ENCODE assay signal across 16 cellular contexts in the genomic region with DNA sequence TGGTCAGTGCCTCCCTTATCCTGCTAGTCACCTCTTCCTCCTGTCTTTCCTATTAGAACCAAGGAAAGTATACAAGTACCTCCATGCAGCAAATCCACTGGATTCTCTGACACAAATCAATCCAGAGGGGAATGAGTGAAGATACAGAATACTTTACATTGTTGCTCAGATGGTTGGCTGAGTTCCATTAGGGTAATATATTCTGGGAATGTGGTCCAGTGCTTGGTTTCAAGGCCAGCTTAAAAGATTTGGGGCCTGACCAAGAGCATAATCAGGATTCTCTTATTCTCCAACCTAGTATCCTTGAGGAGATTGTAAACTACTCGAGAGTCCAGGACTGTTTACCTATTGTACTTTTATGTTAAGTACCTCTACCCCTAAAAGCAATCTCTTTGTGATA. TPM values are rescaled to one million over a fixed set of nuclear protein-coding genes. Genes with fewer than 3 reads are reported as not detected.
DNase-seq lines count a peak whose midpoint lies in the region; ATAC-seq and TF ChIP-seq lines count a peak whose summit lies in the region.
"Had no signal": no experiment of that assay in that cellular context is flagged by ENCODE, and none has a peak within 500 bp of the region (broad histone marks: within the 10 kb centered on the region; RNA-seq: fewer than 3 reads in every experiment).

No MANE protein-coding gene starts in this region.

- no peak overlapping the region for H3K4me3 ChIP-seq in left lung
- no peak overlapping the region for H3K4me3 ChIP-seq in transverse colon

- H3K9me3 ChIP-seq in left lung: no peaks in the 10 kb centered on the region
- H3K9me3 ChIP-seq in transverse colon: no peaks in the 10 kb centered on the region

- no peaks in the 10 kb centered on the region for H3K36me3 ChIP-seq in left lung
- H3K36me3 ChIP-seq in transverse colon: no peaks in the 10 kb centered on the region

- H3K36me3 Mint-ChIP-seq in activated T-helper 17 cell treated with anti-CD3 and anti-CD28 coated beads, Interleukin-2, amount 50 U/mL, for 72 hours (ENCODE audit: low read depth): no peaks in the 10 kb centered on the region
- H3K36me3 Mint-ChIP-seq: CD4-positive, CD25-positive, alpha-beta regulatory T cell; immature natural killer cell; mesothelial cell of epicardium; T-cell had no signal

- H3K4me3 Mint-ChIP-seq in activated T-helper 17 cell treated with anti-CD3 and anti-CD28 coated beads, Interleukin-2, amount 50 U/mL, for 72 hours: no peak overlapping the region
- H3K4me3 Mint-ChIP-seq: activated CD8-positive, alpha-beta T cell treated with anti-CD3 and anti-CD28 coated beads, Interleukin-2, amount 10 ng/mL, durations not matched to agents 7 days and 5 days; CD4-positive, CD25-positive, alpha-beta regulatory T cell; immature natural killer cell; mesothelial cell of epicardium; T-cell had no signal

- no peak for TF ChIP-seq POLR2A in transverse colon (IDR thresholded peaks at IDR 0.05)

- in situ Hi-C loops in transverse colon (cut with MboI; ENCODE audit: low pct_ligation_motif_present in 1 of 4, low pct_unique_long_range_greater_than_20kb in 1 of 4, low sequenced_read_pairs in 3 of 4): no loop called here

- H3K27ac ChIP-seq in left lung (peak overlapping the region; percentile 13 to 36), transverse colon (peak overlapping the region; percentile 60 to 71 (median 63))

- no peak for TF ChIP-seq EP300 in transverse colon (IDR thresholded peaks at IDR 0.05; ENCODE audit: low read depth)

- H3K9me3 Mint-ChIP-seq in activated T-helper 17 cell treated with anti-CD3 and anti-CD28 coated beads, Interleukin-2, amount 50 U/mL, for 72 hours: no peaks in the 10 kb centered on the region
- H3K9me3 Mint-ChIP-seq: CD4-positive, CD25-positive, alpha-beta regulatory T cell; immature natural killer cell; T-cell had no signal

- WGBS in transverse colon (ENCODE audit: low coverage in 1 of 2), 2 donors: 14 to 33% methylated on average over 1 of the region's 1 CpG

- no peaks in the 10 kb centered on the region for H3K4me1 Mint-ChIP-seq in activated T-helper 17 cell treated with anti-CD3 and anti-CD28 coated beads, Interleukin-2, amount 50 U/mL, for 72 hours
- H3K4me1 Mint-ChIP-seq: immature natural killer cell had no signal

- TF ChIP-seq CTCF in left lung (IDR thresholded peaks at IDR 0.05): no peak
- no peak for TF ChIP-seq CTCF in transverse colon (IDR thresholded peaks at IDR 0.05)

- H3K27me3 ChIP-seq in left lung: no peaks in the 10 kb centered on the region
- H3K27me3 ChIP-seq in transverse colon: no peaks in the 10 kb centered on the region

- DNase-seq in NCI-H2029 treated with DMSO at 0.1 percent for 48 hours (lab: John Stamatoyannopoulos, UW) (peak; percentile 81), NCI-H2029 (lab: John Stamatoyannopoulos, UW) (no peak), left lung (no peak), transverse colon (no peak), AML-193 (lab: John Stamatoyannopoulos, UW) (no peak), middle frontal gyrus (ENCODE audit: extremely low spot score, low spot score) (no peak)
- DNase-seq: 8988T; activated CD8-positive, alpha-beta T cell treated with anti-CD3 and anti-CD28 coated beads, Interleukin-2, amount 10 ng/mL, durations not matched to agents 7 days and 5 days; CD4-positive, CD25-positive, alpha-beta regulatory T cell; immature natural killer cell; NCI-H748 treated with DMSO at 0.1 percent for 48 hours; stimulated activated CD4-positive, alpha-beta T cell treated with anti-CD3 and anti-CD28 coated beads, Interleukin-4, amount 100 ng/mL, for 1 hour; T-cell had no signal

- no peaks in the 10 kb centered on the region for H3K27me3 Mint-ChIP-seq in activated T-helper 17 cell treated with anti-CD3 and anti-CD28 coated beads, Interleukin-2, amount 50 U/mL, for 72 hours
- H3K27me3 Mint-ChIP-seq: CD4-positive, CD25-positive, alpha-beta regulatory T cell; T-cell had no signal

- ATAC-seq in SK-N-SH treated with all-trans-retinoic acid at 6 μM for 48 hours: peak; percentile 40
- peak; percentile 42 for ATAC-seq in left lung
- no peak for ATAC-seq in activated T-helper 17 cell treated with anti-CD3 and anti-CD28 coated beads, Interleukin-2, amount 50 U/mL, for 72 hours (replicated peaks)
- ATAC-seq: activated CD8-positive, alpha-beta T cell treated with anti-CD3 and anti-CD28 coated beads, Interleukin-2, amount 10 ng/mL, durations not matched to agents 7 days and 5 days; T-cell had no signal

- H3K4me1 ChIP-seq in left lung: peaks cover 14 to 26% of the 10 kb centered on the region in 2 donors
- peaks cover 0 to 49% (median 19%) of the 10 kb centered on the region in 4 donors for H3K4me1 ChIP-seq in transverse colon

- intact Hi-C loops in left lung (cut with DNase I) (no loop called here), transverse colon (cut with DNase I; ENCODE audit: low total_unique reads) (no loop called here)

- H3K27ac Mint-ChIP-seq in activated T-helper 17 cell treated with anti-CD3 and anti-CD28 coated beads, Interleukin-2, amount 50 U/mL, for 72 hours: no peak overlapping the region
- H3K27ac Mint-ChIP-seq: activated CD8-positive, alpha-beta T cell treated with anti-CD3 and anti-CD28 coated beads, Interleukin-2, amount 10 ng/mL, durations not matched to agents 7 days and 5 days; CD4-positive, CD25-positive, alpha-beta regulatory T cell; T-cell had no signal

TF ChIP-seq in SK-N-SH treated with all-trans-retinoic acid at 6 μM for 48 hours, 23 proteins besides CTCF, POLR2A, EP300 and RAD21:
- TF ChIP-seq, protein P1, sequence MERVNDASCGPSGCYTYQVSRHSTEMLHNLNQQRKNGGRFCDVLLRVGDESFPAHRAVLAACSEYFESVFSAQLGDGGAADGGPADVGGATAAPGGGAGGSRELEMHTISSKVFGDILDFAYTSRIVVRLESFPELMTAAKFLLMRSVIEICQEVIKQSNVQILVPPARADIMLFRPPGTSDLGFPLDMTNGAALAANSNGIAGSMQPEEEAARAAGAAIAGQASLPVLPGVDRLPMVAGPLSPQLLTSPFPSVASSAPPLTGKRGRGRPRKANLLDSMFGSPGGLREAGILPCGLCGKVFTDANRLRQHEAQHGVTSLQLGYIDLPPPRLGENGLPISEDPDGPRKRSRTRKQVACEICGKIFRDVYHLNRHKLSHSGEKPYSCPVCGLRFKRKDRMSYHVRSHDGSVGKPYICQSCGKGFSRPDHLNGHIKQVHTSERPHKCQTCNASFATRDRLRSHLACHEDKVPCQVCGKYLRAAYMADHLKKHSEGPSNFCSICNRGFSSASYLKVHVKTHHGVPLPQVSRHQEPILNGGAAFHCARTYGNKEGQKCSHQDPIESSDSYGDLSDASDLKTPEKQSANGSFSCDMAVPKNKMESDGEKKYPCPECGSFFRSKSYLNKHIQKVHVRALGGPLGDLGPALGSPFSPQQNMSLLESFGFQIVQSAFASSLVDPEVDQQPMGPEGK (CRISPR knock-in tag; IDR thresholded peaks at IDR 0.05; ENCODE audit: borderline replicate concordance): no peak
- no peak for TF ChIP-seq ZNF8 (CRISPR knock-in tag; IDR thresholded peaks at IDR 0.05)
- no peak for TF ChIP-seq TOX (CRISPR knock-in tag; IDR thresholded peaks at IDR 0.05; ENCODE audit: borderline replicate concordance)
- TF ChIP-seq ISL1 (CRISPR knock-in tag; IDR thresholded peaks at IDR 0.05): no peak
- TF ChIP-seq, protein P2, sequence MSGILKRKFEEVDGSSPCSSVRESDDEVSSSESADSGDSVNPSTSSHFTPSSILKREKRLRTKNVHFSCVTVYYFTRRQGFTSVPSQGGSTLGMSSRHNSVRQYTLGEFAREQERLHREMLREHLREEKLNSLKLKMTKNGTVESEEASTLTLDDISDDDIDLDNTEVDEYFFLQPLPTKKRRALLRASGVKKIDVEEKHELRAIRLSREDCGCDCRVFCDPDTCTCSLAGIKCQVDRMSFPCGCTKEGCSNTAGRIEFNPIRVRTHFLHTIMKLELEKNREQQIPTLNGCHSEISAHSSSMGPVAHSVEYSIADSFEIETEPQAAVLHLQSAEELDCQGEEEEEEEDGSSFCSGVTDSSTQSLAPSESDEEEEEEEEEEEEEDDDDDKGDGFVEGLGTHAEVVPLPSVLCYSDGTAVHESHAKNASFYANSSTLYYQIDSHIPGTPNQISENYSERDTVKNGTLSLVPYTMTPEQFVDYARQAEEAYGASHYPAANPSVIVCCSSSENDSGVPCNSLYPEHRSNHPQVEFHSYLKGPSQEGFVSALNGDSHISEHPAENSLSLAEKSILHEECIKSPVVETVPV (CRISPR knock-in tag; IDR thresholded peaks at IDR 0.05): no peak
- no peak for TF ChIP-seq RARB (CRISPR knock-in tag; IDR thresholded peaks at IDR 0.05)
- no peak for TF ChIP-seq ZNF565 (CRISPR knock-in tag; conservative IDR thresholded peaks at IDR 0.05; ENCODE audit: low read depth)
- no peak for TF ChIP-seq ZNF70 (CRISPR knock-in tag; IDR thresholded peaks at IDR 0.05)
- no peak for TF ChIP-seq TCF4 (CRISPR knock-in tag; IDR thresholded peaks at IDR 0.05; ENCODE audit: borderline replicate concordance)
- no peak for TF ChIP-seq ZFP3 (CRISPR knock-in tag; IDR thresholded peaks at IDR 0.05)
- no peak for TF ChIP-seq PPARA (CRISPR knock-in tag; IDR thresholded peaks at IDR 0.05; ENCODE audit: borderline replicate concordance)
- TF ChIP-seq, protein P3, sequence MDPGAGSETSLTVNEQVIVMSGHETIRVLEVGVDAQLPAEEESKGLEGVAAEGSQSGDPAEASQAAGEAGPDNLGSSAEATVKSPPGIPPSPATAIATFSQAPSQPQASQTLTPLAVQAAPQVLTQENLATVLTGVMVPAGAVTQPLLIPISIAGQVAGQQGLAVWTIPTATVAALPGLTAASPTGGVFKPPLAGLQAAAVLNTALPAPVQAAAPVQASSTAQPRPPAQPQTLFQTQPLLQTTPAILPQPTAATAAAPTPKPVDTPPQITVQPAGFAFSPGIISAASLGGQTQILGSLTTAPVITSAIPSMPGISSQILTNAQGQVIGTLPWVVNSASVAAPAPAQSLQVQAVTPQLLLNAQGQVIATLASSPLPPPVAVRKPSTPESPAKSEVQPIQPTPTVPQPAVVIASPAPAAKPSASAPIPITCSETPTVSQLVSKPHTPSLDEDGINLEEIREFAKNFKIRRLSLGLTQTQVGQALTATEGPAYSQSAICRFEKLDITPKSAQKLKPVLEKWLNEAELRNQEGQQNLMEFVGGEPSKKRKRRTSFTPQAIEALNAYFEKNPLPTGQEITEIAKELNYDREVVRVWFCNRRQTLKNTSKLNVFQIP (CRISPR knock-in tag; IDR thresholded peaks at IDR 0.05; ENCODE audit: borderline replicate concordance, low read depth): no peak
- TF ChIP-seq ZC3H10 (CRISPR knock-in tag; IDR thresholded peaks at IDR 0.05): no peak
- no peak for TF ChIP-seq OSR1 (CRISPR knock-in tag; IDR thresholded peaks at IDR 0.05)

RNA-seq across cellular contexts. Expression of a gene that starts 23.0 kb away (rescaled TPM):
- total RNA-seq in left lung (10 to 100 TPM; 16.4 to 22.2 TPM), transverse colon (10 to 100 TPM; 25.1 to 93.5 (median 61.0) TPM)
- 1 to 10 TPM; 3.8 to 7.6 TPM for total RNA-seq in activated T-helper 17 cell treated with anti-CD3 and anti-CD28 coated beads, Interleukin-2, amount 50 U/mL, for 72 hours
